ENCODE assay signal across 20 cellular contexts in genomic region chr18:10003866-10004265, GRCh38.
DNase-seq lines count a peak whose midpoint lies in the region.
"Had no signal": no experiment of that assay in that cellular context is flagged by ENCODE, and none has a peak within 500 bp of the region (broad histone marks: within the 10 kb centered on the region; RNA-seq: fewer than 3 reads in every experiment).

No MANE protein-coding gene starts in this region.

- no peaks in the 10 kb centered on the region for H4K20me1 ChIP-seq in BLaER1 treated with 17β-estradiol and CSF1 and Interleukin-3, amounts not matched to agents 10 nM and 100 nM

- H3K4me1 Mint-ChIP-seq in activated naive CD4-positive, alpha-beta T cell treated with anti-CD3 and anti-CD28 coated beads, Interleukin-2, amount 50 U/mL, for 24 hours = no peaks in the 10 kb centered on the region
- H3K4me1 Mint-ChIP-seq in activated naive CD4-positive, alpha-beta T cell treated with anti-CD3 and anti-CD28 coated beads, Interleukin-2, amount 10 ng/mL, durations not matched to agents 7 days and 5 days = no peaks in the 10 kb centered on the region
- H3K4me1 Mint-ChIP-seq: CD8-positive, alpha-beta memory T cell; GM23338; H9 had no signal

- H3K27me3 Mint-ChIP-seq in activated naive CD4-positive, alpha-beta T cell treated with anti-CD3 and anti-CD28 coated beads, Interleukin-2, amount 50 U/mL, for 24 hours = peaks cover 1% of the 10 kb centered on the region
- peaks cover 17% of the 10 kb centered on the region for H3K27me3 Mint-ChIP-seq in activated naive CD4-positive, alpha-beta T cell treated with anti-CD3 and anti-CD28 coated beads, Interleukin-2, amount 10 ng/mL, durations not matched to agents 7 days and 5 days
- H3K27me3 Mint-ChIP-seq: CD4-positive, alpha-beta T cell had no signal

- H3K9me3 Mint-ChIP-seq in activated naive CD4-positive, alpha-beta T cell treated with anti-CD3 and anti-CD28 coated beads, Interleukin-2, amount 50 U/mL, for 24 hours = peaks cover 18% of the 10 kb centered on the region
- H3K9me3 Mint-ChIP-seq in activated naive CD4-positive, alpha-beta T cell treated with anti-CD3 and anti-CD28 coated beads, Interleukin-2, amount 10 ng/mL, durations not matched to agents 7 days and 5 days = peaks cover 5% of the 10 kb centered on the region
- H3K9me3 Mint-ChIP-seq: GM23338 had no signal

- H3K27ac Mint-ChIP-seq in activated naive CD4-positive, alpha-beta T cell treated with anti-CD3 and anti-CD28 coated beads, Interleukin-2, amount 50 U/mL, for 24 hours = peak overlapping the region; percentile 44
- H3K27ac Mint-ChIP-seq in activated naive CD4-positive, alpha-beta T cell treated with anti-CD3 and anti-CD28 coated beads, Interleukin-2, amount 10 ng/mL, durations not matched to agents 7 days and 5 days = no peak overlapping the region
- H3K27ac Mint-ChIP-seq: CD4-positive, alpha-beta T cell; CD8-positive, alpha-beta memory T cell; GM23338; H9 had no signal

- no peak for DNase-seq in activated naive CD4-positive, alpha-beta T cell treated with anti-CD3 and anti-CD28 coated beads, Interleukin-2, amount 10 ng/mL, durations not matched to agents 7 days and 5 days
- DNase-seq in mesenteric fat pad (ENCODE audit: low spot score) = peak; percentile 59
- DNase-seq in anterior cingulate cortex (lab: John Stamatoyannopoulos, UW) = no peak
- DNase-seq in NCI-H1048 (lab: John Stamatoyannopoulos, UW) = no peak
- DNase-seq: ACHN; AML-193; BE2C; CD4-positive, alpha-beta T cell; CD8-positive, alpha-beta memory T cell; DMS 273 treated with DMSO at 0.1 percent for 48 hours; DMS79; EL; GDM1; H9 had no signal

- CTCF ChIA-PET in activated naive CD4-positive, alpha-beta T cell treated with anti-CD3 and anti-CD28 coated beads, Interleukin-2, amount 10 ng/mL, durations not matched to agents 7 days and 5 days (lab: Charles Lee) = no interaction called here

- H3K4me1 ChIP-seq in BLaER1 treated with 17β-estradiol and CSF1 and Interleukin-3, amounts not matched to agents 10 nM and 100 nM = peaks cover 28 to 57% (median 44%) of the 10 kb centered on the region in 10 experiments
- H3K4me1 ChIP-seq: BE2C had no signal

- H3K36me3 Mint-ChIP-seq in activated naive CD4-positive, alpha-beta T cell treated with anti-CD3 and anti-CD28 coated beads, Interleukin-2, amount 50 U/mL, for 24 hours = no peaks in the 10 kb centered on the region
- H3K36me3 Mint-ChIP-seq in activated naive CD4-positive, alpha-beta T cell treated with anti-CD3 and anti-CD28 coated beads, Interleukin-2, amount 10 ng/mL, durations not matched to agents 7 days and 5 days = no peaks in the 10 kb centered on the region

- peak overlapping the region in 6 of 11 experiments; percentile 23 to 74 (median 54); a peak in 10 of 22 replicates for H3K4me2 ChIP-seq in BLaER1 treated with 17β-estradiol and CSF1 and Interleukin-3, amounts not matched to agents 10 nM and 100 nM
- H3K4me2 ChIP-seq: GM23338 had no signal

- no peak overlapping the region for H3K4me3 ChIP-seq in BLaER1 treated with 17β-estradiol and CSF1 and Interleukin-3, amounts not matched to agents 10 nM and 100 nM
- H3K4me3 ChIP-seq: GM12878, GM23338 had no signal

- H3K4me3 Mint-ChIP-seq in activated naive CD4-positive, alpha-beta T cell treated with anti-CD3 and anti-CD28 coated beads, Interleukin-2, amount 50 U/mL, for 24 hours = no peak overlapping the region
- H3K4me3 Mint-ChIP-seq in activated naive CD4-positive, alpha-beta T cell treated with anti-CD3 and anti-CD28 coated beads, Interleukin-2, amount 10 ng/mL, durations not matched to agents 7 days and 5 days = no peak overlapping the region
- H3K4me3 Mint-ChIP-seq: CD4-positive, alpha-beta T cell; CD8-positive, alpha-beta memory T cell; GM23338; H9 had no signal

- peak overlapping the region in 2 of 11 experiments; percentile 15 to 51; a peak in 2 of 22 replicates for H3K9ac ChIP-seq in BLaER1 treated with 17β-estradiol and CSF1 and Interleukin-3, amounts not matched to agents 10 nM and 100 nM

- peaks cover 22 to 33% (median 24%) of the 10 kb centered on the region in 11 experiments for H3K9me3 ChIP-seq in BLaER1 treated with 17β-estradiol and CSF1 and Interleukin-3, amounts not matched to agents 10 nM and 100 nM (replicated peaks in 1 of 11)
- H3K9me3 ChIP-seq: BE2C had no signal

- H3K27ac ChIP-seq in BLaER1 treated with 17β-estradiol and CSF1 and Interleukin-3, amounts not matched to agents 10 nM and 100 nM = peak overlapping the region in 7 of 11 experiments; percentile 13 to 85 (median 48); a peak in 11 of 22 replicates
- H3K27ac ChIP-seq: 22Rv1, C4-2B had no signal

- H3K36me3 ChIP-seq in BLaER1 treated with 17β-estradiol and CSF1 and Interleukin-3, amounts not matched to agents 10 nM and 100 nM = peaks cover 0 to 4% (median 0%) of the 10 kb centered on the region in 11 experiments; a peak in 1 of 22 replicates
- H3K36me3 ChIP-seq: BE2C had no signal

- no peaks in the 10 kb centered on the region for H3K27me3 ChIP-seq in BLaER1 treated with 17β-estradiol and CSF1 and Interleukin-3, amounts not matched to agents 10 nM and 100 nM
- H3K27me3 ChIP-seq: BE2C had no signal
